11 cellular contexts compared by ENCODE assay signal in genomic region chr5:76960004-76960625, GRCh38. TPM values are rescaled to one million over a fixed set of nuclear protein-coding genes. Genes with fewer than 3 reads are reported as not detected.
A peak's percentile ranks its signal among the peaks of the same experiment; 100 is the strongest.
DNase-seq lines count a peak whose midpoint lies in the region; ATAC-seq, FAIRE-seq and TF ChIP-seq lines count a peak whose summit lies in the region.
"Had no signal": no experiment of that assay in that cellular context is flagged by ENCODE, and none has a peak within 500 bp of the region (broad histone marks: within the 10 kb centered on the region; RNA-seq: fewer than 3 reads in every experiment).

No MANE protein-coding gene starts in this region.

- H3K4me1 ChIP-seq in Peyer's patch, result no peaks in the 10 kb centered on the region
- no peaks in the 10 kb centered on the region for H3K4me1 ChIP-seq in thyroid gland

- H3K36me3 ChIP-seq in Peyer's patch (no peaks in the 10 kb centered on the region), thyroid gland (no peaks in the 10 kb centered on the region)
- H3K36me3 ChIP-seq: neural progenitor cell had no signal

- H3K27me3 ChIP-seq in Peyer's patch, result no peaks in the 10 kb centered on the region
- H3K27me3 ChIP-seq in thyroid gland, result no peaks in the 10 kb centered on the region

- H3K4me3 ChIP-seq in Peyer's patch, result no peak overlapping the region
- H3K4me3 ChIP-seq in thyroid gland (replicated peaks in 1 of 3), result no peak overlapping the region
- H3K4me3 ChIP-seq: neural progenitor cell had no signal

- ATAC-seq in GM18499 (IDR thresholded peaks at IDR 0.05; ENCODE audit: insufficient read depth, unreplicated experiment) (peak; percentile 79), GM21381 (IDR thresholded peaks at IDR 0.05; ENCODE audit: unreplicated experiment) (no peak)

- H3K9me3 ChIP-seq in Peyer's patch (no peaks in the 10 kb centered on the region), thyroid gland (no peaks in the 10 kb centered on the region)

- H3K27ac ChIP-seq in Peyer's patch (no peak overlapping the region), thyroid gland (no peak overlapping the region)
- H3K27ac ChIP-seq: neural progenitor cell had no signal

- 82 to 89% methylated on average over 3 of the region's 3 CpGs for WGBS in thyroid gland, 2 donors

- DNase-seq in H54 (ENCODE audit: insufficient read length, low spot score) (peak; percentile 56), NCI-H69 (lab: John Stamatoyannopoulos, UW) (peak; percentile 9), glomerular visceral epithelial cell (ENCODE audit: extremely low spot score) (peak; percentile 77), Peyer's patch (no peak), thyroid gland (no peak), DMS153 treated with DMSO at 0.1 percent for 48 hours (lab: John Stamatoyannopoulos, UW; ENCODE audit: unreplicated experiment) (no peak)
- DNase-seq: stimulated activated naive CD4-positive, alpha-beta T cell treated with Interleukin-2 at 50 U/mL for 16 hours had no signal

- TF ChIP-seq CTCF in Peyer's patch (IDR thresholded peaks at IDR 0.05) (no peak), thyroid gland (IDR thresholded peaks at IDR 0.05) (no peak)

- FAIRE-seq in H54 (lab: Jason Lieb, UNC), result peak; percentile 96

- intact Hi-C loops in thyroid gland (cut with DNase I), result no loop called here

- TF ChIP-seq POLR2A in H54 (IDR thresholded peaks at IDR 0.05; ENCODE audit: low read depth, low read length) (no peak), Peyer's patch (IDR thresholded peaks at IDR 0.05) (no peak), thyroid gland (IDR thresholded peaks at IDR 0.05) (no peak)

RNA-seq across cellular contexts. Expression of gene CRHBP, which starts 7.3 kb away (rescaled TPM):
- total RNA-seq in Peyer's patch (1 to 10 TPM in 2 of 4 donors, not detected in 2; 3.9 to 8.3 TPM), thyroid gland (1 to 10 TPM; 1.3 to 8.7 (median 4.1) TPM)
- total RNA-seq: activated CD8-positive, alpha-beta memory T cell treated with anti-CD3 and anti-CD28 coated beads for 36 hours had no signal

Comparison
In these comparisons a context has a peak if more than half of its experiments do, and no peak if none do; other contexts are left out.
1. DNase-seq: peak in H54 (single experiment), NCI-H69 (single experiment) and glomerular visceral epithelial cell (single experiment); none in Peyer's patch (0 of 3), thyroid gland (0 of 2) and DMS153 treated with DMSO at 0.1 percent for 48 hours (single experiment).